ENCODE assay signal across 8 cellular contexts in genomic region chr17:64662774-64663367, GRCh38. TPM values are rescaled to one million over a fixed set of nuclear protein-coding genes. Genes with fewer than 3 reads are reported as not detected.
DNase-seq lines count a peak whose midpoint lies in the region; ATAC-seq, FAIRE-seq and TF ChIP-seq lines count a peak whose summit lies in the region.

No MANE protein-coding gene starts in this region.

- no peaks in the 10 kb centered on the region for H3K9me3 Mint-ChIP-seq in activated naive CD4-positive, alpha-beta T cell treated with anti-CD3 and anti-CD28 coated beads, Interleukin-2, amount 50 U/mL, for 24 hours
- no peaks in the 10 kb centered on the region for H3K9me3 Mint-ChIP-seq in activated T-helper 1 cell treated with anti-CD3 and anti-CD28 coated beads, Interleukin-12 subunit alpha, Interleukin-12 subunit beta, Interleukin-2, Interleukin-4 antibody, amounts not matched to agents 30 ng/mL and 10 ng/mL and 1 ng/mL, durations not matched to agents 14 hours and 24 hours and 36 hours

- H3K36me3 ChIP-seq in kidney (ENCODE audit: control insufficient read depth in 1 of 2, insufficient read depth in 2 of 2, low read length in 2 of 2) = no peaks in the 10 kb centered on the region
- H3K36me3 ChIP-seq in tibial artery = no peaks in the 10 kb centered on the region

- no peaks in the 10 kb centered on the region for H3K36me3 Mint-ChIP-seq in activated naive CD4-positive, alpha-beta T cell treated with anti-CD3 and anti-CD28 coated beads, Interleukin-2, amount 50 U/mL, for 24 hours
- peaks cover 2% of the 10 kb centered on the region for H3K36me3 Mint-ChIP-seq in activated T-helper 1 cell treated with anti-CD3 and anti-CD28 coated beads, Interleukin-12 subunit alpha, Interleukin-12 subunit beta, Interleukin-2, Interleukin-4 antibody, amounts not matched to agents 30 ng/mL and 10 ng/mL and 1 ng/mL, durations not matched to agents 14 hours and 24 hours and 36 hours (ENCODE audit: low read depth)

- peak overlapping the region; percentile 91 for H3K4me3 Mint-ChIP-seq in activated naive CD4-positive, alpha-beta T cell treated with anti-CD3 and anti-CD28 coated beads, Interleukin-2, amount 50 U/mL, for 24 hours
- H3K4me3 Mint-ChIP-seq in activated T-helper 1 cell treated with anti-CD3 and anti-CD28 coated beads, Interleukin-12 subunit alpha, Interleukin-12 subunit beta, Interleukin-2, Interleukin-4 antibody, amounts not matched to agents 30 ng/mL and 10 ng/mL and 1 ng/mL, durations not matched to agents 14 hours and 24 hours and 36 hours = peak overlapping the region; percentile 91

- no peak for DNase-seq in activated naive CD4-positive, alpha-beta T cell (lab: John Stamatoyannopoulos, UW)
- DNase-seq in activated T-helper 1 cell treated with anti-CD3 and anti-CD28 coated beads, Interleukin-12 subunit alpha, Interleukin-12 subunit beta, Interleukin-2, Interleukin-4 antibody, amounts not matched to agents 30 ng/mL and 10 ng/mL and 1 ng/mL, durations not matched to agents 14 hours and 24 hours and 36 hours (ENCODE audit: low spot score) = no peak
- DNase-seq in kidney = no peak
- no peak for DNase-seq in tibial artery
- no peak for DNase-seq in stimulated activated naive CD4-positive, alpha-beta T cell treated with Interleukin-2 at 50 U/mL for 16 hours (lab: John Stamatoyannopoulos, UW)
- no peak for DNase-seq in stimulated activated CD4-positive, alpha-beta T cell treated with anti-CD3 and anti-CD28 coated beads, Interleukin-12 subunit alpha, Interleukin-12 subunit beta, amount 100 ng/mL, for 4 hours

- H3K27me3 Mint-ChIP-seq in activated naive CD4-positive, alpha-beta T cell treated with anti-CD3 and anti-CD28 coated beads, Interleukin-2, amount 50 U/mL, for 24 hours = no peaks in the 10 kb centered on the region
- H3K27me3 Mint-ChIP-seq in activated T-helper 1 cell treated with anti-CD3 and anti-CD28 coated beads, Interleukin-12 subunit alpha, Interleukin-12 subunit beta, Interleukin-2, Interleukin-4 antibody, amounts not matched to agents 30 ng/mL and 10 ng/mL and 1 ng/mL, durations not matched to agents 14 hours and 24 hours and 36 hours (ENCODE audit: insufficient read depth) = peaks cover 4% of the 10 kb centered on the region

- H3K4me1 ChIP-seq in kidney (ENCODE audit: control insufficient read depth in 1 of 2, insufficient read depth in 1 of 2, low read depth in 1 of 2, low read length in 2 of 2) (peaks cover 0 to 3% of the 10 kb centered on the region in 2 donors), tibial artery (peaks cover 0 to 24% (median 10%) of the 10 kb centered on the region in 4 donors)

- intact Hi-C loops in activated T-helper 1 cell treated with anti-CD3 and anti-CD28 coated beads, Interleukin-12 subunit alpha, Interleukin-12 subunit beta, Interleukin-2, Interleukin-4 antibody, amounts not matched to agents 30 ng/mL and 10 ng/mL and 1 ng/mL, durations not matched to agents 14 hours and 24 hours and 36 hours (cut with micrococcal nuclease) = loop anchor here (1.0 to 5.0 kb wide), 3 partner anchors 49 to 400 kb away; partner anchors contain the start of genes CEP95, DDX5 and TEX2
- intact Hi-C loops in kidney (cut with DNase I) = no loop called here
- intact Hi-C loops in tibial artery (cut with DNase I; ENCODE audit: low total_unique reads) = no loop called here

- no peaks in the 10 kb centered on the region for H3K27me3 ChIP-seq in tibial artery

- H3K9me3 ChIP-seq in kidney (ENCODE audit: control insufficient read depth in 1 of 2, low read length in 2 of 2) (no peaks in the 10 kb centered on the region), tibial artery (no peaks in the 10 kb centered on the region)

- peaks cover 30% of the 10 kb centered on the region for H3K4me1 Mint-ChIP-seq in activated naive CD4-positive, alpha-beta T cell treated with anti-CD3 and anti-CD28 coated beads, Interleukin-2, amount 50 U/mL, for 24 hours
- peaks cover 26% of the 10 kb centered on the region for H3K4me1 Mint-ChIP-seq in activated T-helper 1 cell treated with anti-CD3 and anti-CD28 coated beads, Interleukin-12 subunit alpha, Interleukin-12 subunit beta, Interleukin-2, Interleukin-4 antibody, amounts not matched to agents 30 ng/mL and 10 ng/mL and 1 ng/mL, durations not matched to agents 14 hours and 24 hours and 36 hours (ENCODE audit: low read depth)

- TF ChIP-seq CTCF in kidney (IDR thresholded peaks at IDR 0.05; ENCODE audit: borderline replicate concordance, extremely low read depth, insufficient read depth) (no peak), tibial artery (IDR thresholded peaks at IDR 0.05) (no peak)

- H3K9ac ChIP-seq in kidney (ENCODE audit: low read length in 2 of 2) = peak overlapping the region; percentile 24 to 44

- peak overlapping the region; percentile 83 for H3K27ac Mint-ChIP-seq in activated naive CD4-positive, alpha-beta T cell treated with anti-CD3 and anti-CD28 coated beads, Interleukin-2, amount 50 U/mL, for 24 hours
- H3K27ac Mint-ChIP-seq in activated T-helper 1 cell treated with anti-CD3 and anti-CD28 coated beads, Interleukin-12 subunit alpha, Interleukin-12 subunit beta, Interleukin-2, Interleukin-4 antibody, amounts not matched to agents 30 ng/mL and 10 ng/mL and 1 ng/mL, durations not matched to agents 14 hours and 24 hours and 36 hours = no peak overlapping the region

- ATAC-seq in HG02588 (IDR thresholded peaks at IDR 0.05; ENCODE audit: unreplicated experiment) = no peak

- H3K27ac ChIP-seq in kidney (ENCODE audit: low read depth in 2 of 2, low read length in 2 of 2) (peak overlapping the region in 1 of 2 donors; percentile 47), tibial artery (peak overlapping the region; percentile 78 to 98)

- no peak for FAIRE-seq in kidney (lab: Jason Lieb, UNC)

- H3K4me3 ChIP-seq in kidney (ENCODE audit: low read length in 2 of 2) (peak overlapping the region; percentile 56 to 71), tibial artery (peak overlapping the region; percentile 84 to 92)

RNA-seq across cellular contexts. Expression of gene SMURF2, which starts 0.8 kb away (rescaled TPM):
- total RNA-seq in activated T-helper 1 cell treated with anti-CD3 and anti-CD28 coated beads, Interleukin-12 subunit alpha, Interleukin-12 subunit beta, Interleukin-2, Interleukin-4 antibody, amounts not matched to agents 30 ng/mL and 10 ng/mL and 1 ng/mL, durations not matched to agents 14 hours and 24 hours and 36 hours = 10.8 and 11.1 TPM in 2 replicates
- 27.9 TPM for total RNA-seq in kidney
- 7.2 TPM for polyA plus RNA-seq in kidney (ENCODE audit: insufficient read depth, low read depth, low replicate concordance)
